Comparison of ENCODE assay signal across 11 cellular contexts in genomic region chr3:186502138-186502941, GRCh38. TPM values are rescaled to one million over a fixed set of nuclear protein-coding genes. Genes with fewer than 3 reads are reported as not detected.
DNase-seq lines count a peak whose midpoint lies in the region; ATAC-seq and TF ChIP-seq lines count a peak whose summit lies in the region.
"Had no signal": no experiment of that assay in that cellular context is flagged by ENCODE, and none has a peak within 500 bp of the region (broad histone marks: within the 10 kb centered on the region; RNA-seq: fewer than 3 reads in every experiment).

No MANE protein-coding gene starts in this region.

- peaks cover 4% of the 10 kb centered on the region for H3K9me3 Mint-ChIP-seq in T-helper 1 cell treated with Interleukin-12 subunit alpha and Interleukin-12 subunit beta and Interleukin-4 antibody, amounts not matched to agents 30 μg/mL and 1 μg/mL, for 36 hours
- H3K9me3 Mint-ChIP-seq in effector memory CD8-positive, alpha-beta T cell = no peaks in the 10 kb centered on the region
- peaks cover 22% of the 10 kb centered on the region for H3K9me3 Mint-ChIP-seq in osteocyte (ENCODE audit: unreplicated experiment)

- no peak for TF ChIP-seq CTCF in osteocyte (IDR thresholded peaks at IDR 0.05)

- H3K4me1 Mint-ChIP-seq in T-helper 1 cell treated with Interleukin-12 subunit alpha and Interleukin-12 subunit beta and Interleukin-4 antibody, amounts not matched to agents 30 μg/mL and 1 μg/mL, for 36 hours (ENCODE audit: low read depth) = peaks cover 8% of the 10 kb centered on the region
- peaks cover 8 to 9% of the 10 kb centered on the region in 2 donors for H3K4me1 Mint-ChIP-seq in effector memory CD8-positive, alpha-beta T cell (ENCODE audit: low read depth in 2 of 2)
- H3K4me1 Mint-ChIP-seq in osteocyte (ENCODE audit: unreplicated experiment) = no peaks in the 10 kb centered on the region

- H3K4me3 Mint-ChIP-seq in T-helper 1 cell treated with Interleukin-12 subunit alpha and Interleukin-12 subunit beta and Interleukin-4 antibody, amounts not matched to agents 30 μg/mL and 1 μg/mL, for 36 hours = peak overlapping the region; percentile 9
- peak overlapping the region; percentile 42 to 64 for H3K4me3 Mint-ChIP-seq in effector memory CD8-positive, alpha-beta T cell
- no peak overlapping the region for H3K4me3 Mint-ChIP-seq in osteocyte (ENCODE audit: unreplicated experiment)

- peak; percentile 77 for ATAC-seq in effector memory CD8-positive, alpha-beta T cell (replicated peaks)

- DNase-seq in T-helper 1 cell (no peak), NCI-H345 treated with DMSO at 0.1 percent for 48 hours (lab: John Stamatoyannopoulos, UW; ENCODE audit: unreplicated experiment) (peak; percentile 19), osteocyte (ENCODE audit: extremely low spot score, unreplicated experiment) (peak; percentile 44), NCI-H146 treated with DMSO at 0.1 percent for 48 hours (lab: John Stamatoyannopoulos, UW; ENCODE audit: unreplicated experiment) (no peak), SHP77 treated with DMSO at 0.1 percent for 48 hours (lab: John Stamatoyannopoulos, UW) (no peak), cerebellum (ENCODE audit: low spot score) (no peak)
- no peak for DNase-seq in effector memory CD8-positive, alpha-beta T cell
- DNase-seq: 8988T; activated naive CD4-positive, alpha-beta T cell treated with Interleukin-2 at 50 U/mL for 16 hours; NCI-H69 had no signal

- no peaks in the 10 kb centered on the region for H3K36me3 Mint-ChIP-seq in T-helper 1 cell treated with Interleukin-12 subunit alpha and Interleukin-12 subunit beta and Interleukin-4 antibody, amounts not matched to agents 30 μg/mL and 1 μg/mL, for 36 hours (ENCODE audit: low read depth)
- peaks cover 3% of the 10 kb centered on the region for H3K36me3 Mint-ChIP-seq in effector memory CD8-positive, alpha-beta T cell (ENCODE audit: insufficient read depth)
- no peaks in the 10 kb centered on the region for H3K36me3 Mint-ChIP-seq in osteocyte (ENCODE audit: unreplicated experiment)

- H3K27me3 Mint-ChIP-seq in T-helper 1 cell treated with Interleukin-12 subunit alpha and Interleukin-12 subunit beta and Interleukin-4 antibody, amounts not matched to agents 30 μg/mL and 1 μg/mL, for 36 hours (ENCODE audit: low read depth) = peaks cover 13% of the 10 kb centered on the region
- peaks cover 7 to 10% of the 10 kb centered on the region in 2 donors for H3K27me3 Mint-ChIP-seq in effector memory CD8-positive, alpha-beta T cell
- peaks cover 47% of the 10 kb centered on the region for H3K27me3 Mint-ChIP-seq in osteocyte (ENCODE audit: unreplicated experiment)

- no peak overlapping the region for H3K27ac Mint-ChIP-seq in T-helper 1 cell treated with Interleukin-12 subunit alpha and Interleukin-12 subunit beta and Interleukin-4 antibody, amounts not matched to agents 30 μg/mL and 1 μg/mL, for 36 hours
- H3K27ac Mint-ChIP-seq in effector memory CD8-positive, alpha-beta T cell = peak overlapping the region; percentile 44 to 77
- H3K27ac Mint-ChIP-seq in osteocyte (ENCODE audit: unreplicated experiment) = no peak overlapping the region

RNA-seq across cellular contexts. Expression of gene CRYGS, which starts 41.8 kb away (rescaled TPM):
- total RNA-seq in osteocyte = 3.9 and 4.9 TPM in 2 replicates
- total RNA-seq in cerebellum = 3.5 TPM

Comparison
In these comparisons a context has a peak if more than half of its experiments do, and no peak if none do; other contexts are left out.
1. H3K27ac Mint-ChIP-seq: peak in effector memory CD8-positive, alpha-beta T cell (2 of 2); none in T-helper 1 cell treated with Interleukin-12 subunit alpha and Interleukin-12 subunit beta and Interleukin-4 antibody, amounts not matched to agents 30 μg/mL and 1 μg/mL, for 36 hours (single experiment) and osteocyte (single experiment).
2. DNase-seq: peak in NCI-H345 treated with DMSO at 0.1 percent for 48 hours (single experiment) and osteocyte (single experiment); none in T-helper 1 cell (0 of 5), effector memory CD8-positive, alpha-beta T cell (0 of 3), NCI-H146 treated with DMSO at 0.1 percent for 48 hours (single experiment), SHP77 treated with DMSO at 0.1 percent for 48 hours (single experiment) and cerebellum (single experiment).